Comparison of ENCODE assay signal across 8 cellular contexts in the genomic region with DNA sequence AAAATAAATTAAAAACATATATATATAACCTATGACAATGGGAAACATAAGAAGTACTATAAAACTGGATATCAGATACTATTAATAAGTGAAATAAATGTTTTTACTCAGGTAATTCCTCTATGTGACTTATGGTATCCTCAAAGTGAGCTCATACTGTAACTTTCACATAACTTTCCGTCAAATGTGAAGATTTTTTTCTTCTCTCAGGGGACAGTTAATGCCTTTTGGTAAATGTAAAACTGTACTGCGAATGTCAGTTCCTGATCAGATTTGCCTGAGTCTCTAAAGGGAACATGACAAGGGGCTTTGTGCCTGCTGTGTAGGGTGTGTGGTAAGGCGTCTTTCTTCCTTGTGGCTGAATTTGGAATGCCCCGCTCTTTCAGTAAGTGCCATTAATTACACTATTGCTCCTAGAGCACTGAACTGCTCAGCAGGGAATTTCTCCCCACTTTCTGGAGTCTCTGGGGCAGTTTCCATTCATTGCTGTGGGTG.
A peak's percentile ranks its signal among the peaks of the same experiment; 100 is the strongest.
DNase-seq lines count a peak whose midpoint lies in the region; ATAC-seq lines count a peak whose summit lies in the region.

No MANE protein-coding gene starts in this region.

- H4K91ac ChIP-seq in trophoblast cell (ENCODE audit: low read depth, low read length): peak overlapping the region; percentile 76

- H2BK120ac ChIP-seq in trophoblast cell (ENCODE audit: insufficient read depth, low read length, poor library complexity): peak overlapping the region; percentile 96

- H3K23ac ChIP-seq in trophoblast cell (ENCODE audit: low read length): no peak overlapping the region

- H3K9me3 ChIP-seq in SJCRH30 (replicated peaks): no peaks in the 10 kb centered on the region
- peaks cover 6% of the 10 kb centered on the region for H3K9me3 ChIP-seq in trophoblast cell (ENCODE audit: insufficient read depth, low read depth, low read length)
- peaks cover 2% of the 10 kb centered on the region for H3K9me3 ChIP-seq in aorta (ENCODE audit: control insufficient read depth, low read length)

- H3K79me2 ChIP-seq in trophoblast cell (ENCODE audit: control insufficient read depth, insufficient read depth, low read length, poor library complexity): peaks cover 3% of the 10 kb centered on the region

- peaks cover 21% of the 10 kb centered on the region for H3K79me1 ChIP-seq in trophoblast cell (ENCODE audit: low read length)

- ATAC-seq in GM18870 (IDR thresholded peaks at IDR 0.05; ENCODE audit: unreplicated experiment) (peak; percentile 31), HG02852 (IDR thresholded peaks at IDR 0.05; ENCODE audit: unreplicated experiment) (peak; percentile 38), HG03521 (IDR thresholded peaks at IDR 0.05; ENCODE audit: unreplicated experiment) (no peak), aorta (ENCODE audit: low FRiP score) (no peak)

- no peak overlapping the region for H2AFZ ChIP-seq in trophoblast cell (ENCODE audit: insufficient read depth, low read length, poor library complexity)

- H3K18ac ChIP-seq in trophoblast cell (ENCODE audit: low read length): peak overlapping the region; percentile 31

- no peaks in the 10 kb centered on the region for H3K36me3 ChIP-seq in SJCRH30
- H3K36me3 ChIP-seq in trophoblast cell (ENCODE audit: control insufficient read depth in 1 of 2, insufficient read depth in 2 of 2, low read length in 2 of 2): peaks cover 11 to 14% of the 10 kb centered on the region in 2 experiments
- peaks cover 0 to 6% of the 10 kb centered on the region in 2 donors for H3K36me3 ChIP-seq in aorta (ENCODE audit: control insufficient read depth in 1 of 2, insufficient read depth in 2 of 2, low read length in 1 of 2)

- H3K4ac ChIP-seq in trophoblast cell (ENCODE audit: low read depth, low read length): peak overlapping the region; percentile 65

- peaks cover 23% of the 10 kb centered on the region; the same call in 1 of the 2 replicates for H3K4me1 ChIP-seq in SJCRH30
- peaks cover 9% of the 10 kb centered on the region in 2 experiments for H3K4me1 ChIP-seq in trophoblast cell (ENCODE audit: control insufficient read depth in 1 of 2, insufficient read depth in 2 of 2, low read length in 2 of 2)
- peaks cover 0 to 2% of the 10 kb centered on the region in 2 donors for H3K4me1 ChIP-seq in aorta (ENCODE audit: control insufficient read depth in 1 of 2, insufficient read depth in 2 of 2, low read length in 2 of 2)

- H3K4me3 ChIP-seq in SJCRH30: peak overlapping the region; percentile 20
- no peak overlapping the region for H3K4me3 ChIP-seq in trophoblast cell (ENCODE audit: low read depth, low read length)
- H3K4me3 ChIP-seq in aorta (ENCODE audit: low read length in 2 of 2): no peak overlapping the region

- H2AK5ac ChIP-seq in trophoblast cell (ENCODE audit: low read length): peak overlapping the region; percentile 56

- intact Hi-C loops in aorta (cut with DNase I): no loop called here

- H3K27ac ChIP-seq in SJCRH30: peak overlapping the region; percentile 85
- H3K27ac ChIP-seq in trophoblast cell (ENCODE audit: low read depth, low read length): peak overlapping the region; percentile 96
- no peak overlapping the region for H3K27ac ChIP-seq in aorta (ENCODE audit: low read depth in 1 of 2, low read length in 2 of 2)

- H2BK12ac ChIP-seq in trophoblast cell (ENCODE audit: low read length): peak overlapping the region; percentile 29

- H4K12ac ChIP-seq in trophoblast cell (ENCODE audit: low read depth, low read length): no peak overlapping the region

- H2BK5ac ChIP-seq in trophoblast cell (ENCODE audit: low read depth, low read length, poor library complexity): peak overlapping the region; percentile 80

- peak overlapping the region; percentile 44 for H4K8ac ChIP-seq in trophoblast cell (ENCODE audit: low read depth, low read length)

- H3K4me2 ChIP-seq in trophoblast cell (ENCODE audit: low read length): peak overlapping the region; percentile 52

- DNase-seq in SJCRH30 (no peak), trophoblast cell (no peak), aorta (no peak), NCI-H2029 (lab: John Stamatoyannopoulos, UW) (no peak)
- no peak for DNase-seq in activated T-cell treated with anti-CD3 and anti-CD28 coated beads, Interleukin-2, amount 50 U/mL, for 48 hours

- no CpG with 5 or more reads among the region's 4 CpGs for WGBS in trophoblast cell (ENCODE audit: extremely low coverage, insufficient coverage, insufficient read length)
- 92 to 94% methylated on average over 4 of the region's 4 CpGs for WGBS in aorta, 2 donors

- H3K14ac ChIP-seq in trophoblast cell (ENCODE audit: low read length): peak overlapping the region; percentile 29

- H3K9ac ChIP-seq in trophoblast cell (ENCODE audit: low read length): peak overlapping the region; percentile 30

- H3K27me3 ChIP-seq in SJCRH30 (no peaks in the 10 kb centered on the region), trophoblast cell (ENCODE audit: insufficient read depth, low read length) (no peaks in the 10 kb centered on the region), aorta (ENCODE audit: control insufficient read depth in 1 of 2, insufficient read depth in 2 of 2, low read length in 1 of 2) (no peaks in the 10 kb centered on the region)

Comparison
In these comparisons a context has a peak if more than half of its experiments do, and no peak if none do; other contexts are left out.
1. ATAC-seq: peak in GM18870 (single experiment) and HG02852 (single experiment); none in HG03521 (single experiment) and aorta (single experiment).
2. H3K27ac ChIP-seq: peak in SJCRH30 (single experiment) and trophoblast cell (single experiment); none in aorta (0 of 2).